8 cellular contexts compared by ENCODE assay signal in genomic region chr15:73346735-73347312, GRCh38. TPM values are rescaled to one million over a fixed set of nuclear protein-coding genes. Genes with fewer than 3 reads are reported as not detected.
DNase-seq lines count a peak whose midpoint lies in the region; ATAC-seq and TF ChIP-seq lines count a peak whose summit lies in the region.

No MANE protein-coding gene starts in this region.

- TF ChIP-seq CTCF in astrocyte of the cerebellum (IDR thresholded peaks at IDR 0.05; ENCODE audit: low read depth, low read length, missing control alignments): no peak

- no peaks in the 10 kb centered on the region for H3K4me1 Mint-ChIP-seq in T-helper 17 cell
- no peaks in the 10 kb centered on the region for H3K4me1 Mint-ChIP-seq in memory B cell

- H3K9me3 ChIP-seq in HAP-1 (no peaks in the 10 kb centered on the region), T-helper 17 cell (ENCODE audit: control insufficient read depth, low read length, poor library complexity, severe bottlenecking) (no peaks in the 10 kb centered on the region)

- peak; percentile 65 to 92 for DNase-seq in HAP-1 (ENCODE audit: low spot score in 2 of 2)
- DNase-seq in T-helper 17 cell: peak; percentile 42 to 60 (median 52)
- peak; percentile 12 for DNase-seq in astrocyte of the cerebellum (ENCODE audit: low read depth)
- peak; percentile 44 to 59 for DNase-seq in memory B cell (ENCODE audit: low spot score in 2 of 2)
- peak; percentile 64 for DNase-seq in stimulated activated naive CD8-positive, alpha-beta T cell treated with anti-CD3 and anti-CD28 coated beads, Interleukin-15, Interleukin-2, amounts not matched to agents 100 U/mL and 50 U/mL, for 24 hours
- DNase-seq in NCI-H2029 treated with DMSO at 0.1 percent for 48 hours (lab: John Stamatoyannopoulos, UW): no peak

- no peak overlapping the region for H3K4me3 Mint-ChIP-seq in T-helper 17 cell
- H3K4me3 Mint-ChIP-seq in memory B cell: no peak overlapping the region

- H3K36me3 Mint-ChIP-seq in T-helper 17 cell (ENCODE audit: low read depth) (no peaks in the 10 kb centered on the region), memory B cell (no peaks in the 10 kb centered on the region)

- H3K27ac Mint-ChIP-seq in T-helper 17 cell: no peak overlapping the region
- H3K27ac Mint-ChIP-seq in memory B cell: no peak overlapping the region

- peaks cover 27% of the 10 kb centered on the region for H3K27me3 ChIP-seq in HAP-1 (ENCODE audit: low read depth)

- ATAC-seq in T-helper 17 cell (peak; percentile 52), memory B cell (ENCODE audit: low read depth) (peak; percentile 43), GM21717 (IDR thresholded peaks at IDR 0.05; ENCODE audit: unreplicated experiment) (no peak), HG02678 (IDR thresholded peaks at IDR 0.05; ENCODE audit: unreplicated experiment) (no peak)
- no peak for ATAC-seq in stimulated activated naive CD8-positive, alpha-beta T cell treated with anti-CD3 and anti-CD28 coated beads, Interleukin-15, Interleukin-2, amounts not matched to agents 100 U/mL and 50 U/mL, for 24 hours

- H3K27me3 Mint-ChIP-seq in T-helper 17 cell (no peaks in the 10 kb centered on the region), memory B cell (peaks cover 7% of the 10 kb centered on the region)

- H3K9me3 Mint-ChIP-seq in memory B cell: peaks cover 2% of the 10 kb centered on the region

- no peaks in the 10 kb centered on the region for H3K4me1 ChIP-seq in HAP-1

- in situ Hi-C loops in HAP-1 (cut with MboI; ENCODE audit: low sequenced_read_pairs) (no loop called here), astrocyte of the cerebellum (cut with HindIII; ENCODE audit: low sequenced_read_pairs) (no loop called here)

- H3K36me3 ChIP-seq in HAP-1 (replicated peaks): no peaks in the 10 kb centered on the region

- H3K4me3 ChIP-seq in HAP-1 (no peak overlapping the region), astrocyte of the cerebellum (ENCODE audit: low read depth, low read length) (no peak overlapping the region)

RNA-seq across cellular contexts. Expression of gene HCN4, which starts 21.9 kb away (rescaled TPM):
- not detected for total RNA-seq in T-helper 17 cell

Comparison
In these comparisons a context has a peak if more than half of its experiments do, and no peak if none do; other contexts are left out.
1. ATAC-seq: peak in T-helper 17 cell (single experiment) and memory B cell (single experiment); none in stimulated activated naive CD8-positive, alpha-beta T cell treated with anti-CD3 and anti-CD28 coated beads, Interleukin-15, Interleukin-2, amounts not matched to agents 100 U/mL and 50 U/mL, for 24 hours (single experiment), GM21717 (single experiment) and HG02678 (single experiment).